Comparison of ENCODE assay signal across 1 cellular context in the genomic region with DNA sequence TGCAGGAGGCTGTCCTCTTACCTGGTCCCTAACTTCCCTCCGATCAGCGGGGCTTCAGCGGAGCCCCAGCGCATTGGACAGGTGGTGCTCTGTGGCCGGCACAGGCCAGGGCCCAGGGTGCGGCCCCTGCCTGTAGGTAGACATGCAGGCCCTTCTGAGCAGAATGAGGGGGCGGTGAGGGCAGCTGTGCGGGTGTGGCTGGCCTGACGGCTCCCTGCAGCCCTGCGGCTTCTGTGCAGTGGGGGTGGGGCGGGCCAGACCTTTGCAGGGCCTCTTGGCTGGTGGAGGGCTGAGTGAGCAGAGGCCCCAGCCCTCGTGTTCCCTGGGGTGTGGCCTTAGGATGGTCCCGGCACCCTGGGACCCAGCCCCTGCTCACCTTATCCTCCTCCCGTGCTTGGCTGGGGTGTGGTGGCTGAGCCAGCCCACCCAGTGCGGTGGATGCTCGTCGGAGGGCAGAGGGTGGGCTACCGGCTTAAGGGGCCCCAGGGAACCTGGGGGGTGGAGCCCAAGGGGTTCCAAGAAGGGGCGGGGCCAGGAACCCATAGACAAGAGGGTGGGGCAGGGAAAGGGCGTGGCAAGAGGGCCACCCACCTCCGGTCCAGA.
TF ChIP-seq lines count a peak whose summit lies in the region.

No MANE protein-coding gene starts in this region.

TF ChIP-seq in endothelial cell of umbilical vein, 7 proteins besides CTCF, POLR2A, EP300 and RAD21 (continued from another document):
- TF ChIP-seq, protein P1, sequence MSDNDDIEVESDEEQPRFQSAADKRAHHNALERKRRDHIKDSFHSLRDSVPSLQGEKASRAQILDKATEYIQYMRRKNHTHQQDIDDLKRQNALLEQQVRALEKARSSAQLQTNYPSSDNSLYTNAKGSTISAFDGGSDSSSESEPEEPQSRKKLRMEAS (IDR thresholded peaks at IDR 0.05; ENCODE audit: insufficient read depth, insufficient read length), result no peak
- TF ChIP-seq JUN (IDR thresholded peaks at IDR 0.05; ENCODE audit: borderline replicate concordance, insufficient read depth, insufficient read length, low read depth), result no peak
